ENCODE assay signal across 14 cellular contexts in the genomic region with DNA sequence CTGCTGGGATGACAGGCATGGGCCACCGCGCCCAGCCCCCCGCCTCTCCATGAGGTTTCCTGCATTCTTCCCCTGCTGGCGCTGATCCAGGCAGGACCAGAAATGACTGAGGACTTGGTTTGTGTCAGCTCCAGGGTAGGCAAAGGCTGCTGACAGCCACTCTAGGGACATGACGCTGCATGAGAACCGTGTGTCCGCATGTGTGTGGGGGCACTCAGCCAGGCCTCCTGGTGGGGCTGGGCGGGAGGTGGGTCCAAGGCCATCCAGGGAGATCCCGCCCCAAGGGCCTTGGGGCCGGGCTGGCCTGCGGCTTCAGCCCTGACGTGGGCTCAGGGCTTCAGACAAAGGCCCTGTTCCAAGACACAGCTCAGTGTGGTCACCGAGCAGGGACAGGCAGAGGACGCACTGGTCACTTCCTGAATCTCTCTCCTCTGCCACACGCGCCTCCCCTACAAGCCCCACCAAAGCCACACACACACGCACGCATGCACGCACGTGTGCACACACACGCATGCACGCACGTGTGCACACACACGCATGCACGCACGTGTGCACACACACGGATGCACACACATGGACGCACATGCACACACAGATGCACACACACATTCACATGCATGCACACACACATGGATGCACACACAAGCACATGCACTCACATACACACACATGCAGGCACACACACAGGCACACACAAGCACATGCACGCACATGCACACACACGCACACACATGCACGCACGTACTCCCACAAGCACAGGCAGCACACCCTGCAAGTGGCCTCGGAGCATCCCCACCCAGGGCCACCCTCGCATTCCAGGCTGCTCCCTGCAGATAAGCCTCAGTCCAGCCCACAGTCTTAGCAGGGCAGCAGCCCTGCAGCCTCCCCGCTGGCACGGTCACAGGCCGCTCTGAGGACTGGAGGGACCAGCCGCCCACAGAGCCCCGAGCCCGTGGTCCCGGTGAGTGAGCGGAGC. TPM values are rescaled to one million over a fixed set of nuclear protein-coding genes. Genes with fewer than 3 reads are reported as not detected.
DNase-seq lines count a peak whose midpoint lies in the region; ATAC-seq lines count a peak whose summit lies in the region.
"Had no signal": no experiment of that assay in that cellular context is flagged by ENCODE, and none has a peak within 500 bp of the region (broad histone marks: within the 10 kb centered on the region; RNA-seq: fewer than 3 reads in every experiment).

No MANE protein-coding gene starts in this region.

- H3K4me3 Mint-ChIP-seq in activated CD4-positive, alpha-beta T cell treated with anti-CD3 and anti-CD28 coated beads, Interleukin-2, amount 10 ng/mL, durations not matched to agents 7 days and 5 days: no peak overlapping the region
- H3K4me3 Mint-ChIP-seq in stimulated activated effector memory CD8-positive, alpha-beta T cell treated with anti-CD3 and anti-CD28 coated beads, Interleukin-12 subunit alpha, Interleukin-12 subunit beta, amount 100 ng/mL, for 72 hours: no peak overlapping the region

- H3K36me3 Mint-ChIP-seq in activated CD4-positive, alpha-beta T cell treated with anti-CD3 and anti-CD28 coated beads, Interleukin-2, amount 10 ng/mL, durations not matched to agents 7 days and 5 days (ENCODE audit: low read depth): peaks cover 2% of the 10 kb centered on the region
- no peaks in the 10 kb centered on the region for H3K36me3 Mint-ChIP-seq in stimulated activated effector memory CD8-positive, alpha-beta T cell treated with anti-CD3 and anti-CD28 coated beads, Interleukin-12 subunit alpha, Interleukin-12 subunit beta, amount 100 ng/mL, for 72 hours

- CTCF ChIA-PET in activated CD4-positive, alpha-beta T cell treated with anti-CD3 and anti-CD28 coated beads, Interleukin-2, amount 10 ng/mL, durations not matched to agents 7 days and 5 days (lab: Charles Lee): no interaction called here

- POLR2A ChIA-PET in activated CD4-positive, alpha-beta T cell treated with anti-CD3 and anti-CD28 coated beads, Interleukin-2, amount 10 ng/mL, durations not matched to agents 7 days and 5 days (lab: Charles Lee): no interaction called here

- no peak overlapping the region for H3K27ac ChIP-seq in caudate nucleus (ENCODE audit: low read depth, low read length)
- H3K27ac ChIP-seq: A549, GM23248 had no signal

- H3K27ac Mint-ChIP-seq in activated CD4-positive, alpha-beta T cell treated with anti-CD3 and anti-CD28 coated beads, Interleukin-2, amount 10 ng/mL, durations not matched to agents 7 days and 5 days: peak overlapping the region; percentile 87
- peak overlapping the region; percentile 32 for H3K27ac Mint-ChIP-seq in stimulated activated effector memory CD8-positive, alpha-beta T cell treated with anti-CD3 and anti-CD28 coated beads, Interleukin-12 subunit alpha, Interleukin-12 subunit beta, amount 100 ng/mL, for 72 hours

- no peaks in the 10 kb centered on the region for H3K27me3 Mint-ChIP-seq in activated CD4-positive, alpha-beta T cell treated with anti-CD3 and anti-CD28 coated beads, Interleukin-2, amount 10 ng/mL, durations not matched to agents 7 days and 5 days

- intact Hi-C loops in left ventricle myocardium superior (cut with micrococcal nuclease): no loop called here

- ATAC-seq in left ventricle myocardium superior: peak; percentile 26
- no peak for ATAC-seq in stimulated activated effector memory CD8-positive, alpha-beta T cell treated with anti-CD3 and anti-CD28 coated beads, Interleukin-12 subunit alpha, Interleukin-12 subunit beta, amount 100 ng/mL, for 72 hours
- ATAC-seq: A549 had no signal

- no peak for DNase-seq in activated CD4-positive, alpha-beta T cell treated with anti-CD3 and anti-CD28 coated beads, Interleukin-2, amount 10 ng/mL, durations not matched to agents 7 days and 5 days
- DNase-seq in activated CD4-positive, alpha-beta T cell treated with anti-CD3 and anti-CD28 coated beads for 48 hours: no peak
- DNase-seq in amniotic epithelial cell (ENCODE audit: low read depth) (peak; percentile 11), left ventricle myocardium superior (peak; percentile 84), NOMO-1 (lab: John Stamatoyannopoulos, UW; ENCODE audit: unreplicated experiment in 2 of 2) (no peak), caudate nucleus (lab: John Stamatoyannopoulos, UW) (no peak), A172 (ENCODE audit: low spot score) (no peak)
- no peak for DNase-seq in stimulated activated effector memory CD8-positive, alpha-beta T cell treated with anti-CD3 and anti-CD28 coated beads, Interleukin-12 subunit alpha, Interleukin-12 subunit beta, amount 100 ng/mL, for 72 hours (ENCODE audit: low spot score in 2 of 2)
- DNase-seq: GM23248, NCI-H2171, T1000 had no signal

- no peaks in the 10 kb centered on the region for H3K9me3 Mint-ChIP-seq in activated CD4-positive, alpha-beta T cell treated with anti-CD3 and anti-CD28 coated beads, Interleukin-2, amount 10 ng/mL, durations not matched to agents 7 days and 5 days
- no peaks in the 10 kb centered on the region for H3K9me3 Mint-ChIP-seq in stimulated activated effector memory CD8-positive, alpha-beta T cell treated with anti-CD3 and anti-CD28 coated beads, Interleukin-12 subunit alpha, Interleukin-12 subunit beta, amount 100 ng/mL, for 72 hours

- peaks cover 41% of the 10 kb centered on the region for H3K4me1 Mint-ChIP-seq in activated CD4-positive, alpha-beta T cell treated with anti-CD3 and anti-CD28 coated beads, Interleukin-2, amount 10 ng/mL, durations not matched to agents 7 days and 5 days
- H3K4me1 Mint-ChIP-seq in stimulated activated effector memory CD8-positive, alpha-beta T cell treated with anti-CD3 and anti-CD28 coated beads, Interleukin-12 subunit alpha, Interleukin-12 subunit beta, amount 100 ng/mL, for 72 hours: peaks cover 10% of the 10 kb centered on the region

RNA-seq across cellular contexts. Expression of gene TMEM204, which starts 5.3 kb away (rescaled TPM):
- total RNA-seq in activated CD4-positive, alpha-beta T cell treated with anti-CD3 and anti-CD28 coated beads, Interleukin-2, amount 10 ng/mL, durations not matched to agents 7 days and 5 days: 10 to 100 TPM; 60.6 to 73.5 TPM
- 28.8 TPM for total RNA-seq in left ventricle myocardium superior
- total RNA-seq in A172 (2014; rRNA removed; shearing (Covaris generic)): 0.17 TPM in 1 of 2 replicates, not detected in the other
- total RNA-seq: astrocyte had no signal

RNA-seq across cellular contexts. Expression of gene TELO2, which starts 35.0 kb away (rescaled TPM):
- 10 to 100 TPM; 49.1 to 65.5 TPM for total RNA-seq in activated CD4-positive, alpha-beta T cell treated with anti-CD3 and anti-CD28 coated beads, Interleukin-2, amount 10 ng/mL, durations not matched to agents 7 days and 5 days
- 21.6 TPM for total RNA-seq in left ventricle myocardium superior
- 20.9 and 28.8 TPM in 2 replicates for total RNA-seq in A172 (2014; rRNA removed; shearing (Covaris generic))

RNA-seq across cellular contexts. Expression of gene PTX4, which starts 39.4 kb away (rescaled TPM):
- total RNA-seq in activated CD4-positive, alpha-beta T cell treated with anti-CD3 and anti-CD28 coated beads, Interleukin-2, amount 10 ng/mL, durations not matched to agents 7 days and 5 days: not detected
- total RNA-seq in left ventricle myocardium superior: not detected
- total RNA-seq in A172 (2014; rRNA removed; shearing (Covaris generic)): not detected in 2 replicates
- total RNA-seq: astrocyte, GM23248, renal cortical epithelial cell had no signal

RNA-seq across cellular contexts. Expression of gene CLCN7, which starts 53.3 kb away (rescaled TPM):
- total RNA-seq in activated CD4-positive, alpha-beta T cell treated with anti-CD3 and anti-CD28 coated beads, Interleukin-2, amount 10 ng/mL, durations not matched to agents 7 days and 5 days: 10 to 100 TPM; 58.3 to 64.0 TPM
- 53.2 TPM for total RNA-seq in left ventricle myocardium superior
- 79.9 and 86.3 TPM in 2 replicates for total RNA-seq in A172 (2014; rRNA removed; shearing (Covaris generic))

Comparison
In these comparisons a context has a peak if more than half of its experiments do, and no peak if none do; other contexts are left out.
1. DNase-seq: peak in amniotic epithelial cell (single experiment) and left ventricle myocardium superior (single experiment); none in activated CD4-positive, alpha-beta T cell treated with anti-CD3 and anti-CD28 coated beads, Interleukin-2, amount 10 ng/mL, durations not matched to agents 7 days and 5 days (single experiment), activated CD4-positive, alpha-beta T cell treated with anti-CD3 and anti-CD28 coated beads for 48 hours (single experiment), stimulated activated effector memory CD8-positive, alpha-beta T cell treated with anti-CD3 and anti-CD28 coated beads, Interleukin-12 subunit alpha, Interleukin-12 subunit beta, amount 100 ng/mL, for 72 hours (0 of 2), NOMO-1 (0 of 2), caudate nucleus (0 of 61) and A172 (single experiment).
2. RNA of gene TMEM204, which starts 5.3 kb away (total RNA-seq): 60.6 to 73.5 TPM in activated CD4-positive, alpha-beta T cell treated with anti-CD3 and anti-CD28 coated beads, Interleukin-2, amount 10 ng/mL, durations not matched to agents 7 days and 5 days and 28.8 TPM in left ventricle myocardium superior (single experiment); 0.17 TPM in A172; every median in the first group is over 10 times any median in the second.